12 cellular contexts compared by ENCODE assay signal in the genomic region with DNA sequence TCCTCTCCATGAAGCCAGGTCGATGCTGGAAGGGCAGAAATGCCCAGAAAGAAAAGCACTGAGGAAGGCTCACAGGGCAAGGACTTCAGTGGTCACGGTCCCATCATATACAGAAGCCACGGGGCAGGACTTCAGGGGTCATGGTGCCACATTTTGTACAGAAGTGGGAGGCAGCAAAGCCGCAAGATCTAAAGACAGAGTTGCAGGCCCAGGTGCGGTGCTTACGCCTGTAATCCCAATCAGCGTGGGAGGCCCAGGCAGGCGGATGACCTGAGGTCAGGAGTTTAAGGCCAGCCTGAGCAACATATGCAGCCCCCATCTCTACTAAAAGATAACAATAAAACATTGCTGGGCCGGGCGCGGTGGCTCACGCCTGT.
DNase-seq lines count a peak whose midpoint lies in the region; ATAC-seq, FAIRE-seq and TF ChIP-seq lines count a peak whose summit lies in the region.
"Had no signal": no experiment of that assay in that cellular context is flagged by ENCODE, and none has a peak within 500 bp of the region (broad histone marks: within the 10 kb centered on the region; RNA-seq: fewer than 3 reads in every experiment).

No MANE protein-coding gene starts in this region.

- no peak overlapping the region for H3K9ac ChIP-seq in kidney (ENCODE audit: low read length in 2 of 2)

- H3K9me3 ChIP-seq in RWPE2 (ENCODE audit: severe bottlenecking): no peaks in the 10 kb centered on the region
- H3K9me3 ChIP-seq in esophagus squamous epithelium: no peaks in the 10 kb centered on the region
- H3K9me3 ChIP-seq in muscle layer of duodenum (ENCODE audit: control insufficient read depth in 1 of 2, low read length in 2 of 2): no peaks in the 10 kb centered on the region
- H3K9me3 ChIP-seq in kidney (ENCODE audit: control insufficient read depth in 1 of 2, low read length in 2 of 2): no peaks in the 10 kb centered on the region

- peak overlapping the region; percentile 89 for H3K27ac ChIP-seq in RWPE2 (ENCODE audit: poor library complexity, severe bottlenecking)
- H3K27ac ChIP-seq in esophagus squamous epithelium: peak overlapping the region; percentile 37 to 87 (median 84)
- peak overlapping the region; percentile 49 for H3K27ac ChIP-seq in muscle layer of duodenum (ENCODE audit: low read length)
- no peak overlapping the region for H3K27ac ChIP-seq in kidney (ENCODE audit: low read depth in 2 of 2, low read length in 2 of 2)

- no peaks in the 10 kb centered on the region for H3K27me3 Mint-ChIP-seq in type B pancreatic cell
- H3K27me3 Mint-ChIP-seq in activated T-cell treated with anti-CD3 and anti-CD28 coated beads, Interleukin-2, amount 50 U/mL, for 4 hours (ENCODE audit: low read depth): peaks cover 32% of the 10 kb centered on the region

- ATAC-seq in RWPE2 (ENCODE audit: low read depth): no peak; the same call in 2 of the 3 replicates
- no peak for ATAC-seq in activated T-cell treated with anti-CD3 and anti-CD28 coated beads, Interleukin-2, amount 50 U/mL, for 4 hours

- no peak for TF ChIP-seq CTCF in RWPE2 (IDR thresholded peaks at IDR 0.05; ENCODE audit: poor library complexity, severe bottlenecking)
- TF ChIP-seq CTCF in esophagus squamous epithelium (IDR thresholded peaks at IDR 0.05): no peak
- TF ChIP-seq CTCF in type B pancreatic cell (conservative IDR thresholded peaks at IDR 0.05): no peak
- TF ChIP-seq CTCF in kidney (IDR thresholded peaks at IDR 0.05; ENCODE audit: borderline replicate concordance, extremely low read depth, insufficient read depth): no peak

- H3K27me3 ChIP-seq in RWPE2 (ENCODE audit: insufficient read depth, poor library complexity, severe bottlenecking) (no peaks in the 10 kb centered on the region), esophagus squamous epithelium (no peaks in the 10 kb centered on the region), muscle layer of duodenum (ENCODE audit: low read depth, low read length) (no peaks in the 10 kb centered on the region)

- TF ChIP-seq POLR2A in esophagus squamous epithelium (IDR thresholded peaks at IDR 0.05): no peak

- peaks cover 15% of the 10 kb centered on the region for H3K36me3 Mint-ChIP-seq in type B pancreatic cell
- H3K36me3 Mint-ChIP-seq in activated T-cell treated with anti-CD3 and anti-CD28 coated beads, Interleukin-2, amount 50 U/mL, for 4 hours (ENCODE audit: insufficient read depth): no peaks in the 10 kb centered on the region

- intact Hi-C loops in esophagus squamous epithelium (cut with DNase I) (no loop called here), kidney (cut with DNase I) (no loop called here)

- no peak for FAIRE-seq in kidney (lab: Jason Lieb, UNC)

- H3K9me3 Mint-ChIP-seq in type B pancreatic cell: peaks cover 8% of the 10 kb centered on the region
- no peaks in the 10 kb centered on the region for H3K9me3 Mint-ChIP-seq in activated T-cell treated with anti-CD3 and anti-CD28 coated beads, Interleukin-2, amount 50 U/mL, for 4 hours
- H3K9me3 Mint-ChIP-seq: activated CD4-positive, alpha-beta T cell treated with anti-CD3 and anti-CD28 coated beads, Interleukin-2, amount 10 ng/mL, durations not matched to agents 24 days and 14 days; stimulated activated naive CD8-positive, alpha-beta T cell treated with anti-CD3 and anti-CD28 coated beads, Interleukin-15, Interleukin-2, amounts not matched to agents 100 ng/mL and 50 ng/mL, for 24 hours had no signal

- H3K27ac Mint-ChIP-seq in type B pancreatic cell: peak overlapping the region; percentile 91
- H3K27ac Mint-ChIP-seq: activated CD4-positive, alpha-beta T cell treated with anti-CD3 and anti-CD28 coated beads, Interleukin-2, amount 10 ng/mL, durations not matched to agents 24 days and 14 days; stimulated activated naive CD8-positive, alpha-beta T cell treated with anti-CD3 and anti-CD28 coated beads, Interleukin-15, Interleukin-2, amounts not matched to agents 100 ng/mL and 50 ng/mL, for 24 hours had no signal

- H3K4me3 Mint-ChIP-seq in type B pancreatic cell: peak overlapping the region; percentile 61
- no peak overlapping the region for H3K4me3 Mint-ChIP-seq in activated T-cell treated with anti-CD3 and anti-CD28 coated beads, Interleukin-2, amount 50 U/mL, for 4 hours
- H3K4me3 Mint-ChIP-seq: activated CD4-positive, alpha-beta T cell treated with anti-CD3 and anti-CD28 coated beads, Interleukin-2, amount 10 ng/mL, durations not matched to agents 24 days and 14 days; stimulated activated naive CD8-positive, alpha-beta T cell treated with anti-CD3 and anti-CD28 coated beads, Interleukin-15, Interleukin-2, amounts not matched to agents 100 ng/mL and 50 ng/mL, for 24 hours had no signal

- peaks cover 54% of the 10 kb centered on the region for H3K4me1 Mint-ChIP-seq in type B pancreatic cell (ENCODE audit: unreplicated experiment)
- peaks cover 5% of the 10 kb centered on the region for H3K4me1 Mint-ChIP-seq in activated T-cell treated with anti-CD3 and anti-CD28 coated beads, Interleukin-2, amount 50 U/mL, for 4 hours (ENCODE audit: low read depth)

- 53 to 65% methylated on average over 6 to 11 of the region's 12 CpGs for WGBS in esophagus squamous epithelium, 2 donors

- H3K4me1 ChIP-seq in RWPE2 (ENCODE audit: insufficient read depth, poor library complexity, severe bottlenecking): peaks cover 56% of the 10 kb centered on the region
- H3K4me1 ChIP-seq in esophagus squamous epithelium: peaks cover 19 to 89% (median 60%) of the 10 kb centered on the region in 3 donors
- H3K4me1 ChIP-seq in muscle layer of duodenum (ENCODE audit: control insufficient read depth in 1 of 2, insufficient read depth in 2 of 2, low read length in 2 of 2): peaks cover 5 to 65% of the 10 kb centered on the region in 2 donors
- H3K4me1 ChIP-seq in kidney (ENCODE audit: control insufficient read depth in 1 of 2, insufficient read depth in 1 of 2, low read depth in 1 of 2, low read length in 2 of 2): peaks cover 0 to 6% of the 10 kb centered on the region in 2 donors

- H3K4me3 ChIP-seq in RWPE2 (ENCODE audit: severe bottlenecking) (no peak overlapping the region), esophagus squamous epithelium (no peak overlapping the region), muscle layer of duodenum (ENCODE audit: low read depth in 1 of 2, low read length in 2 of 2) (no peak overlapping the region), kidney (ENCODE audit: low read length in 2 of 2) (no peak overlapping the region)

- DNase-seq in RWPE2 (ENCODE audit: low spot score): no peak
- DNase-seq in esophagus squamous epithelium (lab: John Stamatoyannopoulos, UW): no peak
- DNase-seq in type B pancreatic cell (ENCODE audit: extremely low spot score, unreplicated experiment): no peak
- no peak for DNase-seq in stimulated activated CD4-positive, alpha-beta T cell treated with anti-CD3 and anti-CD28 coated beads, Interleukin-1b, Interleukin-23, amount 100 ng/mL, for 48 hours
- no peak for DNase-seq in activated T-cell treated with anti-CD3 and anti-CD28 coated beads, Interleukin-2, amount 50 U/mL, for 4 hours
- no peak for DNase-seq in SKM-1 (lab: John Stamatoyannopoulos, UW; ENCODE audit: unreplicated experiment)
- DNase-seq in kidney: no peak
- DNase-seq: activated CD4-positive, alpha-beta T cell treated with anti-CD3 and anti-CD28 coated beads, Interleukin-2, amount 10 ng/mL, durations not matched to agents 24 days and 14 days; H7; hippocampal formation had no signal

- H3K36me3 ChIP-seq in RWPE2 (ENCODE audit: low read depth): peaks cover 9% of the 10 kb centered on the region; the same call in 1 of the 2 replicates
- no peaks in the 10 kb centered on the region for H3K36me3 ChIP-seq in esophagus squamous epithelium
- no peaks in the 10 kb centered on the region for H3K36me3 ChIP-seq in muscle layer of duodenum (ENCODE audit: control insufficient read depth in 1 of 2, insufficient read depth in 2 of 2, low read length in 2 of 2)
- H3K36me3 ChIP-seq in kidney (ENCODE audit: control insufficient read depth in 1 of 2, insufficient read depth in 2 of 2, low read length in 2 of 2): no peaks in the 10 kb centered on the region

Comparison
In these comparisons a context has a peak if more than half of its experiments do, and no peak if none do; other contexts are left out.
1. H3K27ac ChIP-seq: peak in RWPE2 (single experiment), esophagus squamous epithelium (4 of 4) and muscle layer of duodenum (single experiment); none in kidney (0 of 2).